In the genomic region with DNA sequence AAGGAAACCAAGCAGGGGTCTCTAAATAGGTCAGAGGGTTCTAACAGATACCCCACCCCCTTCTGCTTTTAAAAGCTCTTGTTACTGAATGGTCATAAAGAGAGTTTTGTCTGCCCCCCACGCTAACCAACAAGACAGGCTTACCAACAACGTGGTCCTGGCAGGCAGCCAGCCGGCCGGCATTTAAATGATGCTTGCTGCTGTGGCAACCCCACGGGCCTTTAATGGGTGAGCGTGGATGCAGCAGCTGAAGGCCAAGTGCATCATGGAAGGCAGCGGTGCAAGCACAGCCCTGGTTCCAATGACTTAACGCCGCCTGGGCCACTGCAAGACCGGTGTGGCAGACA, we compare ENCODE assay signal across 8 cellular contexts. TPM values are rescaled to one million over a fixed set of nuclear protein-coding genes. Genes with fewer than 3 reads are reported as not detected.
DNase-seq lines count a peak whose midpoint lies in the region; ATAC-seq, FAIRE-seq and TF ChIP-seq lines count a peak whose summit lies in the region.

No MANE protein-coding gene starts in this region.

- TF ChIP-seq RAD21 in IMR-90 (IDR thresholded peaks at IDR 0.05; ENCODE audit: low read length) (no peak), HepG2 (CRISPR knock-in tag; IDR thresholded peaks at IDR 0.05) (no peak)

- H2AK9ac ChIP-seq in IMR-90 (replicated peaks; ENCODE audit: low read depth, low read length, poor library complexity) = no peak overlapping the region

- H3K23ac ChIP-seq in IMR-90 (ENCODE audit: low read depth, low read length) = no peak overlapping the region

- H3K27ac ChIP-seq in A673 (ENCODE audit: low read depth, low read length, poor library complexity, severe bottlenecking) (no peak overlapping the region), IMR-90 (ENCODE audit: insufficient read depth, low read length) (no peak overlapping the region), HepG2 (ENCODE audit: extremely low read length, insufficient read depth, low read length) (no peak overlapping the region)

- WGBS in IMR-90 (ENCODE audit: extremely low coverage in 2 of 2, insufficient read length in 1 of 2), 2 experiments = 68% methylated on average over 7 of the region's 10 CpGs; no CpG with 5 or more reads in 1 of the 2 experiments
- 69% methylated on average over 4 of the region's 10 CpGs for WGBS in HepG2 (ENCODE audit: low lambda C conversion rate)

- CTCF ChIA-PET in A673 (lab: Charles Lee) (no interaction called here), IMR-90 (lab: Yijun Ruan, JAX) (no interaction called here), HepG2 (lab: Yijun Ruan, JAX; ENCODE audit: low intra/inter-chr PET ratio, low total read pairs) (no interaction called here)

- in situ Hi-C loops in IMR-90 (cut with MboI; ENCODE audit: low sequenced_read_pairs) = no loop called here
- in situ Hi-C loops in HepG2 (cut with HindIII; ENCODE audit: extremely low pct_ligation_motif_present, low pct_unique_long_range_greater_than_20kb) = no loop called here

- H2BK15ac ChIP-seq in IMR-90 (ENCODE audit: low read depth, low read length) = no peak overlapping the region

- no peak for TF ChIP-seq POLR2A in IMR-90 (IDR thresholded peaks at IDR 0.05; ENCODE audit: low read depth, low read length)
- no peak for TF ChIP-seq POLR2A in HepG2 (IDR thresholded peaks at IDR 0.05; ENCODE audit: insufficient read depth in 1 of 2, low read depth in 2 of 2, low read length in 2 of 2)

- H3K79me1 ChIP-seq in IMR-90 (ENCODE audit: low read depth in 1 of 2, low read length in 2 of 2) = peaks cover 10 to 55% of the 10 kb centered on the region in 2 experiments; a peak in 3 of 4 replicates

- H4K5ac ChIP-seq in IMR-90 (ENCODE audit: low read depth, low read length) = no peak overlapping the region

- intact Hi-C loops in A673 (cut with micrococcal nuclease; ENCODE audit: unreplicated experiment) (no loop called here), IMR-90 (cut with micrococcal nuclease) (no loop called here), HepG2 (cut with micrococcal nuclease; ENCODE audit: unreplicated experiment) (no loop called here)

- no peak overlapping the region for H2BK20ac ChIP-seq in IMR-90 (ENCODE audit: low read depth, low read length)

- H3K4me1 ChIP-seq in A673 (ENCODE audit: insufficient read depth, low read length, poor library complexity, severe bottlenecking) (peaks cover 22% of the 10 kb centered on the region), IMR-90 (ENCODE audit: control insufficient read depth, insufficient read depth, low read length) (peaks cover 12% of the 10 kb centered on the region), HepG2 (ENCODE audit: insufficient read depth, low read length) (peaks cover 50% of the 10 kb centered on the region)

- no peaks in the 10 kb centered on the region for H3K36me3 ChIP-seq in A673 (ENCODE audit: insufficient read depth, low read length, poor library complexity, severe bottlenecking)
- 0 out of 2 replicates have a peak, but pooled peaks cover 2% of the 10 kb centered on the region for H3K36me3 ChIP-seq in IMR-90 (ENCODE audit: control insufficient read depth, insufficient read depth, low read length)
- H3K36me3 ChIP-seq in HepG2 (replicated peaks in 1 of 2; ENCODE audit: control insufficient read depth in 1 of 2, insufficient read depth in 2 of 2, low read length in 2 of 2) = no peaks in the 10 kb centered on the region

- no peak for FAIRE-seq in HTR-8/SVneo (lab: Jason Lieb, UNC)
- no peak for FAIRE-seq in HepG2 (lab: Jason Lieb, UNC)

- TF ChIP-seq EP300 in HepG2 (IDR thresholded peaks at IDR 0.05; ENCODE audit: low read depth in 2 of 2, low read length in 2 of 2) (no peak), HepG2 (CRISPR knock-in tag; IDR thresholded peaks at IDR 0.05; ENCODE audit: borderline replicate concordance) (no peak)

- POLR2A ChIA-PET in A673 (lab: Charles Lee; ENCODE audit: low non-redundant PET) (no interaction called here), IMR-90 (lab: Charles Lee; ENCODE audit: unreplicated experiment) (no interaction called here), HepG2 (lab: Yijun Ruan, JAX) (no interaction called here)

- no peak overlapping the region for H3K56ac ChIP-seq in IMR-90 (ENCODE audit: extremely low read depth, insufficient read depth, low read length)

- H2AFZ ChIP-seq in IMR-90 (replicated peaks; ENCODE audit: low read length, poor library complexity) (no peak overlapping the region), HepG2 (ENCODE audit: low read length) (no peak overlapping the region)

- H3K4ac ChIP-seq in IMR-90 (ENCODE audit: low read depth, low read length) = no peak overlapping the region

- no peak overlapping the region for H4K91ac ChIP-seq in IMR-90 (ENCODE audit: insufficient read depth, low read depth, low read length)

- H3K9me3 ChIP-seq in A673 (ENCODE audit: low read depth, low read length, poor library complexity, severe bottlenecking) = no peaks in the 10 kb centered on the region
- no peaks in the 10 kb centered on the region for H3K9me3 ChIP-seq in IMR-90 (ENCODE audit: control insufficient read depth, insufficient read depth, low read length)
- H3K9me3 ChIP-seq in HepG2 (ENCODE audit: low read length) = no peaks in the 10 kb centered on the region

- H3K14ac ChIP-seq in IMR-90 (replicated peaks; ENCODE audit: low read depth, low read length) = no peak overlapping the region

- no peak for TF ChIP-seq CTCF in A673 (conservative IDR thresholded peaks at IDR 0.05; ENCODE audit: low read depth, low read length)
- TF ChIP-seq CTCF in IMR-90 (conservative IDR thresholded peaks at IDR 0.05; ENCODE audit: low read depth, low read length) = no peak
- TF ChIP-seq CTCF in HepG2 (CRISPR knock-in tag; IDR thresholded peaks at IDR 0.05) = no peak

- H4K20me1 ChIP-seq in IMR-90 (ENCODE audit: insufficient read depth, low read length) (peaks cover 57% of the 10 kb centered on the region), HepG2 (ENCODE audit: insufficient read depth, low read length) (no peaks in the 10 kb centered on the region)

- no TSS peak for BruUV-seq in A673 (replicated peaks; lab: Mats Ljungman, UMichigan)
- BruUV-seq in IMR-90 (replicated peaks; lab: Mats Ljungman, UMichigan) = no TSS peak
- BruUV-seq in HepG2 (replicated peaks; lab: Mats Ljungman, UMichigan) = no TSS peak

- no peak overlapping the region for H4K8ac ChIP-seq in IMR-90 (ENCODE audit: low read depth in 2 of 2, low read length in 2 of 2)

- no peak overlapping the region for H2BK120ac ChIP-seq in IMR-90 (ENCODE audit: low read depth, low read length)

- no peak overlapping the region for H2BK5ac ChIP-seq in IMR-90 (ENCODE audit: low read depth, low read length, poor library complexity, severe bottlenecking)

- no peak overlapping the region; the same call in 1 of the 2 replicates for H2AK5ac ChIP-seq in IMR-90 (ENCODE audit: low read depth, low read length)

- H3K79me2 ChIP-seq in HepG2 (ENCODE audit: insufficient read depth, low read length) = no peaks in the 10 kb centered on the region

- peaks cover 16% of the 10 kb centered on the region for H3K9me1 ChIP-seq in IMR-90 (ENCODE audit: insufficient read depth, low read length)

- H3K9ac ChIP-seq in IMR-90 (ENCODE audit: low read depth, low read length) (no peak overlapping the region), HepG2 (ENCODE audit: insufficient read depth, low read depth, low read length) (no peak overlapping the region)

- ATAC-seq in IMR-90 (ENCODE audit: low read depth) (no peak), HepG2 (no peak)

- H3K4me3 ChIP-seq in A673 (ENCODE audit: low read depth, low read length, poor library complexity, severe bottlenecking) (no peak overlapping the region), IMR-90 (ENCODE audit: insufficient read depth, low read depth, low read length) (no peak overlapping the region), HepG2 (replicated peaks in 1 of 3; ENCODE audit: insufficient read depth in 1 of 3, low read depth in 2 of 3, low read length in 3 of 3) (no peak overlapping the region)

- H3K4me2 ChIP-seq in IMR-90 (ENCODE audit: low read depth, low read length) = peak overlapping the region; percentile 5; the same call in 1 of the 2 replicates
- no peak overlapping the region for H3K4me2 ChIP-seq in HepG2 (ENCODE audit: low read depth, low read length)

- dilution Hi-C loops in IMR-90 (cut with HindIII; ENCODE audit: low sequenced_read_pairs, unreplicated experiment) = no loop called here

- DNase-seq in A673 (ENCODE audit: low spot score) (peak; percentile 44), IMR-90 (no peak), RPMI8226 (peak; percentile 19), left kidney (ENCODE audit: low read depth, low spot score) (peak; percentile 94), HTR-8/SVneo (ENCODE audit: insufficient read length, low spot score) (no peak), HepG2 (ENCODE audit: low spot score) (no peak)
- no peak for DNase-seq in effector CD8-positive, alpha-beta T cell (lab: John Stamatoyannopoulos, UW)
- DNase-seq in activated CD4-positive, CD25-positive, alpha-beta regulatory T cell treated with anti-CD3 and anti-CD28 coated beads, Interleukin-2, amount 50 U/mL, for 72 hours = no peak

- no peak overlapping the region for H3K18ac ChIP-seq in IMR-90 (ENCODE audit: low read depth, low read length)

- H3K27me3 ChIP-seq in A673 (replicated peaks; ENCODE audit: insufficient read depth, low read depth, low read length, poor library complexity) (no peaks in the 10 kb centered on the region), IMR-90 (ENCODE audit: control insufficient read depth, insufficient read depth, low read length) (no peaks in the 10 kb centered on the region; the same call in 1 of the 2 replicates), HepG2 (ENCODE audit: control insufficient read depth in 1 of 2, insufficient read depth in 2 of 2, low read length in 2 of 2) (no peaks in the 10 kb centered on the region; a peak in 1 of 5 replicates)

RNA-seq across cellular contexts. Expression of a gene that starts 29.7 kb away (rescaled TPM):
- total RNA-seq in A673 (2021) (6.1 and 8.1 TPM in 2 replicates), IMR-90 (2012; rRNA removed) (26.9 and 28.9 TPM in 2 replicates), HepG2 (2016; rRNA removed; fragmentation: Illumina TruSeq; extraction: Trizol) (1.7 and 3.6 TPM in 2 replicates)
- polyA plus RNA-seq in IMR-90 (2012; rRNA removed) (12.3 and 13.8 TPM in 2 replicates), HepG2 (2011; rRNA removed) (0.73 and 1.1 TPM in 2 replicates)
- polyA plus RNA-seq in IMR-90 (2012; cell fraction: cytosol; rRNA removed) = 5.7 and 7.0 TPM in 2 replicates
- polyA plus RNA-seq in IMR-90 (2012; cell fraction: nucleus; rRNA removed; ENCODE audit: low replicate concordance) = 13.4 and 18.7 TPM in 2 replicates
- 1.4 and 2.6 TPM in 2 replicates for total RNA-seq in HepG2 (2016; cell fraction: cytosol; rRNA removed; fragmentation: Illumina TruSeq; extraction: Trizol; ENCODE audit: low read depth)
- total RNA-seq in HepG2 (2016; cell fraction: insoluble cytoplasmic fraction; rRNA removed; fragmentation: Illumina TruSeq; extraction: Trizol) = 2.9 TPM in 2 replicates
- 3.1 and 3.4 TPM in 2 replicates for total RNA-seq in HepG2 (2016; cell fraction: membrane; rRNA removed; fragmentation: Illumina TruSeq; extraction: Trizol)
- total RNA-seq in HepG2 (2016; cell fraction: nucleus; rRNA removed; fragmentation: Illumina TruSeq; extraction: Trizol) = 1.4 and 2.6 TPM in 2 replicates
- 0.24 and 1.2 TPM in 2 replicates for polyA plus RNA-seq in HepG2 (2011; cell fraction: cytosol; rRNA removed)
- polyA plus RNA-seq in HepG2 (2011; cell fraction: nucleus; rRNA removed) = 8.7 and 12.9 TPM in 2 replicates
- 0.38 and 2.1 TPM in 2 replicates for polyA plus RNA-seq in HepG2 (2012)
- polyA plus RNA-seq in HepG2 (2016; cell fraction: cytosol; fragmentation: Illumina TruSeq; extraction: Trizol; ENCODE audit: low read depth) = 4.4 and 5.7 TPM in 2 replicates
- polyA plus RNA-seq in HepG2 (2016; cell fraction: insoluble cytoplasmic fraction; fragmentation: Illumina TruSeq; extraction: Trizol; ENCODE audit: low read depth) = 3.7 TPM in 2 replicates
- 2.6 and 3.5 TPM in 2 replicates for polyA plus RNA-seq in HepG2 (2016; cell fraction: membrane; fragmentation: Illumina TruSeq; extraction: Trizol; ENCODE audit: low read depth)
- 2.9 and 3.0 TPM in 2 replicates for polyA plus RNA-seq in HepG2 (2016; cell fraction: nucleus; fragmentation: Illumina TruSeq; extraction: Trizol; ENCODE audit: insufficient read depth, low read depth)
- polyA minus RNA-seq in HepG2 (2011; rRNA and poly(A)+ RNA removed; ENCODE audit: low replicate concordance) = 1.9 and 153 TPM in 2 replicates
- 2.8 and 4.2 TPM in 2 replicates for polyA minus RNA-seq in HepG2 (2011; cell fraction: cytosol; rRNA and poly(A)+ RNA removed)
- polyA minus RNA-seq in HepG2 (2011; cell fraction: nucleus; rRNA and poly(A)+ RNA removed) = 5.3 and 5.5 TPM in 2 replicates

Comparison
In these comparisons a context has a peak if more than half of its experiments do, and no peak if none do; other contexts are left out.
1. DNase-seq: peak in A673 (single experiment), RPMI8226 (single experiment) and left kidney (single experiment); none in IMR-90 (single experiment), HTR-8/SVneo (single experiment), effector CD8-positive, alpha-beta T cell (single experiment), HepG2 (single experiment) and activated CD4-positive, CD25-positive, alpha-beta regulatory T cell treated with anti-CD3 and anti-CD28 coated beads, Interleukin-2, amount 50 U/mL, for 72 hours (single experiment).